In the genomic region with DNA sequence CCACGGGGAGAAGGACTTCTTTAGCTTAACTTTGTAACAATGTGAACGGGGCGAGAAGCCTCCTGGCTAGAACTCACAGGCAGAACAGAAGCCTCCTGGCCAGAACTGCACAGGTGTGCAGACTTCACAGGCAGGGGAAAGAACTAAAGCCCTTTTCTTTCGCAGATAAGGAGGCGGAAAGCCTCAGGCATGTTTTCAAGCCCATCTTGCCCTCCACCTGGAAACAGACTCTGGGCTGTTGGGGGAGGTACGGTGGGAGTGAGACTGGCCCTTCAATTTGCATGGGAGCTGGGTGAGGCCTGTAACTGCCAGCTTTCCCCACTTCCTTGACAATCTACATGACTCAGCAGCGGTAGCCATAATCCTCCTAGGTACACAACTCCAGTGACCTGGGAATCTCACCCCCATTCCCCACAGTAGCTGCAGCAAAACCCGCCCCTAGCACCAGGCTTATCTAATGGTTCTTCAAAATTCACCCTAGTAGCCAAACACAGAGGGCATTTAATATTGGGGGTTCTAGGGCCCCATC, we compare ENCODE assay signal across 28 cellular contexts. TPM values are rescaled to one million over a fixed set of nuclear protein-coding genes. Genes with fewer than 3 reads are reported as not detected.
"Had no signal": no experiment of that assay in that cellular context is flagged by ENCODE, and none has a peak within 500 bp of the region (broad histone marks: within the 10 kb centered on the region; RNA-seq: fewer than 3 reads in every experiment).

No MANE protein-coding gene starts in this region.

- ATAC-seq: activated naive CD4-positive, alpha-beta T cell treated with anti-CD3 and anti-CD28 coated beads, Interleukin-2, amount 50 U/mL, for 72 hours; activated T-helper 17 cell treated with anti-CD3 and anti-CD28 coated beads, Interleukin-2, amount 50 U/mL, for 72 hours; gastrocnemius medialis; left lobe of liver; lower lobe of right lung; naive thymus-derived CD8-positive, alpha-beta T cell had no signal

- H3K27me3 ChIP-seq: ascending aorta, brain microvascular endothelial cell, esophagus muscularis mucosa, gastrocnemius medialis, spleen, vagina had no signal

- H3K36me3 Mint-ChIP-seq: activated naive CD4-positive, alpha-beta T cell treated with anti-CD3 and anti-CD28 coated beads, Interleukin-2, amount 50 U/mL, for 72 hours; naive thymus-derived CD8-positive, alpha-beta T cell; type B pancreatic cell had no signal

- H3K27ac Mint-ChIP-seq: activated naive CD4-positive, alpha-beta T cell treated with anti-CD3 and anti-CD28 coated beads, Interleukin-2, amount 50 U/mL, for 72 hours; activated T-cell treated with anti-CD3 and anti-CD28 coated beads, Interleukin-2, amount 50 U/mL, for 24 hours; activated T-helper 17 cell treated with anti-CD3 and anti-CD28 coated beads, Interleukin-2, amount 50 U/mL, for 72 hours; dendritic cell treated with granulocyte-macrophage colony-stimulating factor and Interleukin-4, amounts not matched to agents 40 ng/mL and 50 ng/mL, for 4 days; naive thymus-derived CD8-positive, alpha-beta T cell; progenitor cell of endocrine pancreas; type B pancreatic cell had no signal

- H3K36me3 ChIP-seq: ascending aorta, brain microvascular endothelial cell, esophagus muscularis mucosa, gastrocnemius medialis, lower lobe of right lung, spleen, thoracic aorta, vagina, WERI-Rb-1 had no signal

- H3K9me3 ChIP-seq: ascending aorta, esophagus muscularis mucosa, gastrocnemius medialis, lower lobe of right lung, thoracic aorta, vagina had no signal

- H3K27me3 Mint-ChIP-seq: activated T-cell treated with anti-CD3 and anti-CD28 coated beads, Interleukin-2, amount 50 U/mL, for 24 hours; dendritic cell treated with granulocyte-macrophage colony-stimulating factor and Interleukin-4, amounts not matched to agents 40 ng/mL and 50 ng/mL, for 4 days; progenitor cell of endocrine pancreas had no signal

- H3K4me1 ChIP-seq: ascending aorta, esophagus muscularis mucosa, gastrocnemius medialis, lower lobe of right lung, spleen, vagina had no signal

- H3K9me3 Mint-ChIP-seq: activated T-helper 17 cell treated with anti-CD3 and anti-CD28 coated beads, Interleukin-2, amount 50 U/mL, for 72 hours; type B pancreatic cell had no signal

- H3K27ac ChIP-seq: ascending aorta, brain microvascular endothelial cell, esophagus muscularis mucosa, gastrocnemius medialis, lower lobe of right lung, spleen, thoracic aorta, vagina, WERI-Rb-1 had no signal

- H3K4me1 Mint-ChIP-seq: activated T-helper 17 cell treated with anti-CD3 and anti-CD28 coated beads, Interleukin-2, amount 50 U/mL, for 72 hours; naive thymus-derived CD8-positive, alpha-beta T cell had no signal

- DNase-seq: activated CD4-positive, alpha-beta T cell treated with anti-CD3 and anti-CD28 coated beads for 1 hour; activated CD4-positive, alpha-beta T cell treated with anti-CD3 and anti-CD28 coated beads, Interleukin-2, amount 50 U/mL, for 4 hours; activated CD8-positive, alpha-beta memory T cell treated with anti-CD3 and anti-CD28 coated beads for 24 hours; activated CD8-positive, alpha-beta memory T cell treated with anti-CD3 and anti-CD28 coated beads, Interleukin-2, amount 50 U/mL, for 4 hours; activated T-cell treated with anti-CD3 and anti-CD28 coated beads, Interleukin-2, amount 50 U/mL, for 24 hours; brain microvascular endothelial cell; caudate nucleus; effector CD8-positive, alpha-beta T cell; gastrocnemius medialis; head of caudate nucleus; kidney; lower lobe of right lung; naive thymus-derived CD8-positive, alpha-beta T cell; spleen; stimulated activated CD4-positive, alpha-beta T cell treated with anti-CD3 and anti-CD28 coated beads, Interleukin-4, amount 100 ng/mL, for 1 hour; stimulated activated naive CD4-positive, alpha-beta T cell; WERI-Rb-1 had no signal

- H3K4me3 ChIP-seq: ascending aorta, esophagus muscularis mucosa, gastrocnemius medialis, lower lobe of right lung, spleen, thoracic aorta, vagina had no signal

- H3K4me3 Mint-ChIP-seq: activated T-cell treated with anti-CD3 and anti-CD28 coated beads, Interleukin-2, amount 50 U/mL, for 24 hours; activated T-helper 17 cell treated with anti-CD3 and anti-CD28 coated beads, Interleukin-2, amount 50 U/mL, for 72 hours; dendritic cell treated with granulocyte-macrophage colony-stimulating factor and Interleukin-4, amounts not matched to agents 40 ng/mL and 50 ng/mL, for 4 days; type B pancreatic cell had no signal

RNA-seq across cellular contexts. Expression of gene ABCA12, which starts 22.9 kb away (rescaled TPM):
- total RNA-seq: activated naive CD4-positive, alpha-beta T cell treated with anti-CD3 and anti-CD28 coated beads, Interleukin-2, amount 50 U/mL, for 72 hours; activated T-helper 17 cell treated with anti-CD3 and anti-CD28 coated beads, Interleukin-2, amount 50 U/mL, for 72 hours; ascending aorta; esophagus muscularis mucosa; gastrocnemius medialis; left lobe of liver; lower lobe of right lung; naive thymus-derived CD8-positive, alpha-beta T cell; spleen had no signal
- polyA plus RNA-seq: adipose tissue; naive thymus-derived CD8-positive, alpha-beta T cell; spleen had no signal
